ENCODE assay signal across 22 cellular contexts in genomic region chr2:60354713-60355112, GRCh38.
DNase-seq lines count a peak whose midpoint lies in the region; ATAC-seq and TF ChIP-seq lines count a peak whose summit lies in the region.
"Had no signal": no experiment of that assay in that cellular context is flagged by ENCODE, and none has a peak within 500 bp of the region (broad histone marks: within the 10 kb centered on the region; RNA-seq: fewer than 3 reads in every experiment).

No MANE protein-coding gene starts in this region.

- no peak for ATAC-seq in activated naive CD8-positive, alpha-beta T cell treated with anti-CD3 and anti-CD28 coated beads, Interleukin-2, amount 50 U/mL, for 24 hours
- no peak for ATAC-seq in memory B cell (ENCODE audit: low read depth)
- ATAC-seq in HG02642 (IDR thresholded peaks at IDR 0.05; ENCODE audit: poor library complexity, unreplicated experiment), result no peak
- ATAC-seq: gastrocnemius medialis, Right ventricle myocardium inferior, T-cell had no signal

- TF ChIP-seq CTCF in SU-DHL-6 (IDR thresholded peaks at IDR 0.05; ENCODE audit: insufficient read depth, low read length, poor library complexity, severe bottlenecking) (no peak), type B pancreatic cell (conservative IDR thresholded peaks at IDR 0.05) (no peak)

- no peak for DNase-seq in activated naive CD8-positive, alpha-beta T cell treated with anti-CD3 and anti-CD28 coated beads for 36 hours
- DNase-seq in activated naive CD8-positive, alpha-beta T cell treated with anti-CD3 and anti-CD28 coated beads, Interleukin-2, amount 50 U/mL, for 24 hours, result no peak
- DNase-seq in memory B cell (ENCODE audit: low spot score in 2 of 2), result peak in 1 of 2 donors; percentile 10
- no peak for DNase-seq in type B pancreatic cell (ENCODE audit: extremely low spot score, unreplicated experiment)
- DNase-seq in cerebellar cortex (ENCODE audit: low spot score), result no peak
- no peak for DNase-seq in GM19238 (ENCODE audit: insufficient read length, low spot score)
- DNase-seq: activated CD4-positive, alpha-beta memory T cell treated with anti-CD3 and anti-CD28 coated beads for 36 hours; activated naive CD4-positive, alpha-beta T cell treated with anti-CD3 and anti-CD28 coated beads, Interleukin-2, amount 50 U/mL, for 16 hours; activated T-cell treated with anti-CD3 and anti-CD28 coated beads, Interleukin-2, amount 50 U/mL, for 24 hours; cortex of kidney; DMS153; gastrocnemius medialis; left ventricle myocardium inferior; NCI-H446 treated with DMSO at 0.1 percent for 48 hours; ovary; stimulated activated CD4-positive, alpha-beta T cell treated with anti-CD3 and anti-CD28 coated beads, Interleukin-4, amount 100 ng/mL, for 24 hours; T-cell had no signal

- no peaks in the 10 kb centered on the region for H3K36me3 Mint-ChIP-seq in activated naive CD8-positive, alpha-beta T cell treated with anti-CD3 and anti-CD28 coated beads for 36 hours
- no peaks in the 10 kb centered on the region for H3K36me3 Mint-ChIP-seq in activated naive CD8-positive, alpha-beta T cell treated with anti-CD3 and anti-CD28 coated beads, Interleukin-2, amount 50 U/mL, for 24 hours (ENCODE audit: low read depth)
- H3K36me3 Mint-ChIP-seq in memory B cell (peaks cover 3% of the 10 kb centered on the region), type B pancreatic cell (no peaks in the 10 kb centered on the region)
- H3K36me3 Mint-ChIP-seq: activated CD4-positive, alpha-beta memory T cell treated with anti-CD3 and anti-CD28 coated beads for 36 hours; T-cell had no signal

- H3K9me3 ChIP-seq in SU-DHL-6 (ENCODE audit: insufficient read depth, low read length), result no peaks in the 10 kb centered on the region
- H3K9me3 ChIP-seq: gastrocnemius medialis, left ventricle myocardium inferior, ovary had no signal

- H3K27me3 Mint-ChIP-seq in activated naive CD8-positive, alpha-beta T cell treated with anti-CD3 and anti-CD28 coated beads for 36 hours, result peaks cover 21% of the 10 kb centered on the region
- H3K27me3 Mint-ChIP-seq in activated naive CD8-positive, alpha-beta T cell treated with anti-CD3 and anti-CD28 coated beads, Interleukin-2, amount 50 U/mL, for 24 hours, result peaks cover 7% of the 10 kb centered on the region
- H3K27me3 Mint-ChIP-seq in memory B cell (no peaks in the 10 kb centered on the region), type B pancreatic cell (peaks cover 4% of the 10 kb centered on the region)

- no peaks in the 10 kb centered on the region for H3K27me3 ChIP-seq in SU-DHL-6 (ENCODE audit: low read length)
- H3K27me3 ChIP-seq: gastrocnemius medialis, ovary had no signal

- H3K4me3 ChIP-seq in SU-DHL-6 (ENCODE audit: insufficient read depth, low read length, poor library complexity, severe bottlenecking), result peak overlapping the region; percentile 20
- H3K4me3 ChIP-seq: gastrocnemius medialis, left ventricle myocardium inferior, ovary had no signal

- H3K79me2 ChIP-seq in SU-DHL-6 (ENCODE audit: insufficient read depth, low read length), result no peaks in the 10 kb centered on the region

- peak overlapping the region; percentile 65 for H3K9ac ChIP-seq in SU-DHL-6 (ENCODE audit: low read length)

- no peak overlapping the region for H2AFZ ChIP-seq in SU-DHL-6 (ENCODE audit: low read depth, low read length, severe bottlenecking)

- H4K20me1 ChIP-seq in SU-DHL-6 (ENCODE audit: low read depth, low read length), result no peaks in the 10 kb centered on the region

- H3K4me3 Mint-ChIP-seq in activated naive CD8-positive, alpha-beta T cell treated with anti-CD3 and anti-CD28 coated beads for 36 hours, result no peak overlapping the region
- H3K4me3 Mint-ChIP-seq in activated naive CD8-positive, alpha-beta T cell treated with anti-CD3 and anti-CD28 coated beads, Interleukin-2, amount 50 U/mL, for 24 hours, result no peak overlapping the region
- peak overlapping the region; percentile 33 for H3K4me3 Mint-ChIP-seq in memory B cell
- peak overlapping the region; percentile 49 for H3K4me3 Mint-ChIP-seq in type B pancreatic cell
- H3K4me3 Mint-ChIP-seq: activated CD4-positive, alpha-beta memory T cell treated with anti-CD3 and anti-CD28 coated beads for 36 hours; activated T-cell treated with anti-CD3 and anti-CD28 coated beads, Interleukin-2, amount 50 U/mL, for 24 hours; T-cell had no signal

- peaks cover 77% of the 10 kb centered on the region for H3F3A ChIP-seq in SU-DHL-6 (ENCODE audit: insufficient read depth)

- no peaks in the 10 kb centered on the region for H3K36me3 ChIP-seq in SU-DHL-6 (ENCODE audit: low read length)
- H3K36me3 ChIP-seq: gastrocnemius medialis, left ventricle myocardium inferior, ovary had no signal

- H3K4me1 Mint-ChIP-seq in activated naive CD8-positive, alpha-beta T cell treated with anti-CD3 and anti-CD28 coated beads for 36 hours, result peaks cover 12% of the 10 kb centered on the region
- peaks cover 41% of the 10 kb centered on the region for H3K4me1 Mint-ChIP-seq in activated naive CD8-positive, alpha-beta T cell treated with anti-CD3 and anti-CD28 coated beads, Interleukin-2, amount 50 U/mL, for 24 hours
- H3K4me1 Mint-ChIP-seq in memory B cell (peaks cover 75% of the 10 kb centered on the region), type B pancreatic cell (ENCODE audit: unreplicated experiment) (peaks cover 37% of the 10 kb centered on the region)

- H3K4me2 ChIP-seq in SU-DHL-6 (ENCODE audit: low read depth, low read length, poor library complexity, severe bottlenecking), result peak overlapping the region; percentile 78

- no peaks in the 10 kb centered on the region for H3K9me3 Mint-ChIP-seq in activated naive CD8-positive, alpha-beta T cell treated with anti-CD3 and anti-CD28 coated beads for 36 hours
- no peaks in the 10 kb centered on the region for H3K9me3 Mint-ChIP-seq in activated naive CD8-positive, alpha-beta T cell treated with anti-CD3 and anti-CD28 coated beads, Interleukin-2, amount 50 U/mL, for 24 hours
- H3K9me3 Mint-ChIP-seq in memory B cell (peaks cover 2% of the 10 kb centered on the region), type B pancreatic cell (peaks cover under 1% of the 10 kb centered on the region)
- H3K9me3 Mint-ChIP-seq: activated CD4-positive, alpha-beta memory T cell treated with anti-CD3 and anti-CD28 coated beads for 36 hours; activated T-cell treated with anti-CD3 and anti-CD28 coated beads, Interleukin-2, amount 50 U/mL, for 24 hours; T-cell had no signal

- H3K27ac Mint-ChIP-seq in activated naive CD8-positive, alpha-beta T cell treated with anti-CD3 and anti-CD28 coated beads for 36 hours, result peak overlapping the region; percentile 26
- no peak overlapping the region for H3K27ac Mint-ChIP-seq in activated naive CD8-positive, alpha-beta T cell treated with anti-CD3 and anti-CD28 coated beads, Interleukin-2, amount 50 U/mL, for 24 hours
- H3K27ac Mint-ChIP-seq in memory B cell (peak overlapping the region; percentile 99), type B pancreatic cell (peak overlapping the region; percentile 75)
- H3K27ac Mint-ChIP-seq: activated CD4-positive, alpha-beta memory T cell treated with anti-CD3 and anti-CD28 coated beads for 36 hours; activated T-cell treated with anti-CD3 and anti-CD28 coated beads, Interleukin-2, amount 50 U/mL, for 24 hours had no signal

- H3K27ac ChIP-seq in SU-DHL-6 (ENCODE audit: low read depth, low read length), result peak overlapping the region; percentile 96
- H3K27ac ChIP-seq: C4-2B, gastrocnemius medialis, left ventricle myocardium inferior, ovary, VCaP had no signal

- no peaks in the 10 kb centered on the region for H3K9me2 ChIP-seq in SU-DHL-6 (replicated peaks; ENCODE audit: insufficient read depth, low read length)

Comparison
In these comparisons a context has a peak if more than half of its experiments do, and no peak if none do; other contexts are left out.
1. H3K4me3 Mint-ChIP-seq: peak in memory B cell (single experiment) and type B pancreatic cell (single experiment); none in activated naive CD8-positive, alpha-beta T cell treated with anti-CD3 and anti-CD28 coated beads for 36 hours (single experiment) and activated naive CD8-positive, alpha-beta T cell treated with anti-CD3 and anti-CD28 coated beads, Interleukin-2, amount 50 U/mL, for 24 hours (single experiment).